In the genomic region with DNA sequence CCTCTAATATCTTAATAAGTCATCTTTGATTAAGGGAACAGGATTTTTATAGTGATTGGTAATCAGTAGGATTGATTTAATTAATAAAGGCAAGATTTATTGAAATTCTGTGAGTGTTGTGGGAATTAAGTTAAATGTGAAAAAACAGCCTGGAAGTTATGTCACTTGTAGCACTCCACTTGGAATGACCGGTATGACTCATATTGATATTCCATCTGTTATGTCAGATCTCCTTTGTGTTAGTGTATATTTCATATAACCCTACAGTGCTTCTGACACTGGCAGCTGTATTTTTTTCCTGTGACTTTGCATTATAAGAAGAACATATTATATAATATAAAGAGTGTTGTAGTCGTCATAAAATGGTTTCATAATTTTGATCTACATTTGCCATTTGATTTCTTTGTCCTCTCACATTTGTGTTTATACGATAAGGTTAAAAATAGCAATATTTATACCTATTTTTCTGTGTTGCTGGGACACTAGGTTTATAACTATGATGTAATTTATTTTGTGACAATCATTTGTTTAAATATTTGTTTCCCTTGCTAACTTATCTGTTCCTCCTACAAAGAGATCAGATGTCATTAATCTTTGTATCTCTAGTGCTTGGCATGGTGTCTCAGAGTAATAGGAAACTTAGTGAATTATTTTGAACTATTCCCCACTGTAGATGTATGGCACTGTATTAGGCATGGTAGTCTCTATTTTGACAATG, we compare ENCODE assay signal across 27 cellular contexts.
DNase-seq lines count a peak whose midpoint lies in the region; ATAC-seq, FAIRE-seq and TF ChIP-seq lines count a peak whose summit lies in the region.
"Had no signal": no experiment of that assay in that cellular context is flagged by ENCODE, and none has a peak within 500 bp of the region (broad histone marks: within the 10 kb centered on the region; RNA-seq: fewer than 3 reads in every experiment).

No MANE protein-coding gene starts in this region.

- peak in 2 of 4 donors; percentile 27 to 28 for ATAC-seq in pancreas
- no peak for ATAC-seq in GM18909 (IDR thresholded peaks at IDR 0.05; ENCODE audit: poor library complexity, unreplicated experiment)
- ATAC-seq: foreskin keratinocyte, sciatic nerve had no signal

- no peak overlapping the region for H3K27ac ChIP-seq in pancreas
- H3K27ac ChIP-seq: foreskin keratinocyte, hepatocyte, KMS-11, Peyer's patch, SJSA1 had no signal

- H3K9me3 ChIP-seq in pancreas = no peaks in the 10 kb centered on the region
- H3K9me3 ChIP-seq: Peyer's patch, SJSA1 had no signal

- WGBS in pancreas, 2 donors = 40 to 53% methylated on average over 3 of the region's 3 CpGs

- peak; percentile 31 for DNase-seq in DMS153 (lab: John Stamatoyannopoulos, UW)
- no peak for DNase-seq in DMS153 treated with DMSO at 0.1 percent for 48 hours (lab: John Stamatoyannopoulos, UW; ENCODE audit: unreplicated experiment)
- peak; percentile 62 for DNase-seq in NCI-H446 treated with DMSO at 0.1 percent for 48 hours (lab: John Stamatoyannopoulos, UW)
- peak; percentile 32 for DNase-seq in dermis blood vessel endothelial cell
- DNase-seq in pancreas = no peak
- no peak for DNase-seq in central memory CD4-positive, alpha-beta T cell
- DNase-seq in activated CD4-positive, alpha-beta T cell treated with anti-CD3 and anti-CD28 coated beads, Interleukin-2, amount 50 U/mL, for 48 hours = no peak
- DNase-seq: 8988T; activated CD4-positive, alpha-beta T cell treated with anti-CD3 and anti-CD28 coated beads, Interleukin-2, amount 50 U/mL, for 4 hours; activated CD8-positive, alpha-beta memory T cell treated with anti-CD3 and anti-CD28 coated beads, Interleukin-2, amount 50 U/mL, for 48 hours; activated effector memory CD4-positive, alpha-beta T cell treated with Interleukin-2 at 50 U/mL for 16 hours; activated naive CD8-positive, alpha-beta T cell treated with anti-CD3 and anti-CD28 coated beads, Interleukin-2, amount 10 ng/mL, durations not matched to agents 7 days and 5 days; COR-L47; foreskin keratinocyte; H7; islet precursor cell; NCI-H187 treated with DMSO at 0.1 percent for 48 hours; NCI-H345; Peyer's patch; posterior cingulate gyrus; trophoblast cell had no signal

- H3K4me1 ChIP-seq in pancreas = peaks cover 0 to 9% (median 6%) of the 10 kb centered on the region in 3 donors
- H3K4me1 ChIP-seq: foreskin keratinocyte, Peyer's patch, SJSA1 had no signal

- H3K27me3 ChIP-seq in pancreas = no peaks in the 10 kb centered on the region
- H3K27me3 ChIP-seq: foreskin keratinocyte, hepatocyte, Peyer's patch, SJSA1 had no signal

- TF ChIP-seq CTCF in pancreas (IDR thresholded peaks at IDR 0.05) = no peak

- no peak overlapping the region for H3K4me3 ChIP-seq in pancreas
- H3K4me3 ChIP-seq: hepatocyte, Peyer's patch, SJSA1 had no signal

- H3K36me3 ChIP-seq in pancreas = no peaks in the 10 kb centered on the region
- H3K36me3 ChIP-seq: Peyer's patch, SJSA1 had no signal

- intact Hi-C loops in pancreas (cut with DNase I) = no loop called here

- FAIRE-seq in pancreas (lab: Jason Lieb, UNC) = peak; percentile 54
- FAIRE-seq: endometrium had no signal

Comparison
In these comparisons a context has a peak if more than half of its experiments do, and no peak if none do; other contexts are left out.
1. DNase-seq: peak in DMS153 (single experiment), NCI-H446 treated with DMSO at 0.1 percent for 48 hours (single experiment) and dermis blood vessel endothelial cell (single experiment); none in DMS153 treated with DMSO at 0.1 percent for 48 hours (single experiment), pancreas (0 of 6), central memory CD4-positive, alpha-beta T cell (single experiment) and activated CD4-positive, alpha-beta T cell treated with anti-CD3 and anti-CD28 coated beads, Interleukin-2, amount 50 U/mL, for 48 hours (0 of 2).